ENCODE assay signal across 26 cellular contexts in the genomic region with DNA sequence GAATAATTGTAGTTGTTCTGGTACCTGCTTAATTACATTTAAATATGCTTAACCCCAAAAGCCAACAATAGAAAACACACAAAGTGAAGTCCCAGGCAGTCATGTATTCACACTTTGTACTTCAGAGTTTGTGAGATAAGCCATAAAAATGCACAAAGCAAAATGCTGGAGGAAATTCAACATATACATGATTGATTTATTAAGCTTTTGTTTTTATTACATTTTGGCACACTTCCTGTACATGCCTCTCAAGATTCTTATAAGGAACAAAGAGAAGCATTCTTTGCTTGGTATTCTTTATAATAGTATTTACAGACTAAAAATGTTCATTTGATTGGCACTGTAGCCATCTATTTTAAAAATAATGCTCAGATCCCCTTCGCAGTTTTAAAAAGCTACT.
"Had no signal": no experiment of that assay in that cellular context is flagged by ENCODE, and none has a peak within 500 bp of the region (broad histone marks: within the 10 kb centered on the region; RNA-seq: fewer than 3 reads in every experiment).

No MANE protein-coding gene starts in this region.

- H3K27ac ChIP-seq: cardiac muscle cell, colonic mucosa, neutrophil, ovary, skin epidermis, upper lobe of left lung, vagina had no signal

- H3K4me1 ChIP-seq: colonic mucosa, upper lobe of left lung, vagina had no signal

- H3K9me3 ChIP-seq: colonic mucosa, neutrophil, ovary, upper lobe of left lung, vagina had no signal

- H3K36me3 ChIP-seq: cardiac muscle cell, colonic mucosa, neutrophil, ovary, upper lobe of left lung, vagina had no signal

- H3K27me3 ChIP-seq: cardiac muscle cell, colonic mucosa, neutrophil, ovary, upper lobe of left lung, vagina had no signal

- H3K4me3 ChIP-seq: cardiac muscle cell, colonic mucosa, ovary, skin epidermis, upper lobe of left lung, vagina had no signal

- ATAC-seq: left ventricle myocardium superior; sciatic nerve; stimulated activated memory B cell treated with anti-CD40 and anti-IgM and Interleukin-4, amounts not matched to agents 10 μg/mL and 1 μg/mL and 100 μg/mL, for 72 hours; stimulated activated naive CD8-positive, alpha-beta T cell treated with anti-CD3 and anti-CD28 coated beads, Interleukin-15, amount 100 ng/mL, for 72 hours had no signal

- DNase-seq: activated CD4-positive, alpha-beta T cell treated with anti-CD3 and anti-CD28 coated beads for 4 hours; activated CD4-positive, alpha-beta T cell treated with anti-CD3 and anti-CD28 coated beads, Interleukin-2, amount 50 U/mL, for 4 hours; activated CD8-positive, alpha-beta memory T cell treated with anti-CD3 and anti-CD28 coated beads for 24 hours; activated effector memory CD4-positive, alpha-beta T cell treated with Interleukin-2 at 50 U/mL for 16 hours; activated naive CD4-positive, alpha-beta T cell treated with Interleukin-2 at 50 U/mL for 16 hours; anterior cingulate cortex; cerebellar nuclear complex; colonic mucosa; effector memory CD4-positive, alpha-beta T cell; glutamatergic neuron; left ventricle myocardium superior; naive B cell; nephron progenitor cell; ovary; stimulated activated CD4-positive, alpha-beta T cell treated with anti-CD3 and anti-CD28 coated beads, Interleukin-4, amount 100 ng/mL, for 4 hours; stimulated activated CD8-positive, alpha-beta memory T cell treated with anti-CD3 and anti-CD28 coated beads, Interleukin-4, amount 100 ng/mL, for 48 hours; stimulated activated naive CD8-positive, alpha-beta T cell treated with anti-CD3 and anti-CD28 coated beads, Interleukin-15, amount 100 ng/mL, for 72 hours; substantia nigra; T-helper 1 cell; upper lobe of left lung had no signal
